In genomic region chr7:101647876-101648275, GRCh38 we compare ENCODE assay signal across 1 cellular context. TPM values are rescaled to one million over a fixed set of nuclear protein-coding genes. Genes with fewer than 3 reads are reported as not detected.
"Had no signal": no experiment of that assay in that cellular context is flagged by ENCODE, and none has a peak within 500 bp of the region (broad histone marks: within the 10 kb centered on the region; RNA-seq: fewer than 3 reads in every experiment).

No MANE protein-coding gene starts in this region.

RNA-seq across cellular contexts. Expression of gene MYL10, which starts 18.8 kb away (rescaled TPM):
- total RNA-seq: GM12878 had no signal
- polyA plus RNA-seq: GM12878 had no signal
